ENCODE assay signal across 17 cellular contexts in the genomic region with DNA sequence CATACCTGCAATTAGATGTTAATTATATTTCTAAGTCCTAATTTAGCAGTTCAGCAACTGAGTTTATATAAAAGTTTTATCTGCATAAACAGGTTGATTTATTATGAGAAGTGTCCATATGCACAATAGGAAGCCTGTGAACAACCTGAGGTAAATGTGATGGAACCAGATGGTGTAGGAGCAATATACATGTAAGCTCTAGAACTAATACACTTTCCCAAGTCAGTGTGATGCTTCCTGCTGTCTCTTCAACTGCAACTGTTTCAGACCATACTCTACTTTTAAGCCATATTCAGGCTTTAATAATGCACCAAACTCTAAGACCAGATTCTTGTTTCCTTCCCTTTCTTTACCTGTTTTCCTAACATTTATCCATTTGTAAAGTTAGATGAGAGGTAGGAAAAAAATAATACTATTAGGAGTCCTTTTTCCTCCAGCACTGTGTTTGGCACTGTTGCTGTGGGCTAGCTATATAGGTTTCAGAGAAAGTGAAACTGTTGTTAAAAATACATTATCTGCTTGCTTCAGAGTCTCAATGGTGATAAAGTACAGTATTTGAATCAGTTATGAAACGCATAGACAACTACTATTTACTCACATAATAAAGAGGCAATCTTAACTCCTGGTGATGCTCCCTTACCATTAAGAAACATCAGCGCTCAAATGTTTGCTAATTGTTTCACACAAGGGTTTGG.
DNase-seq lines count a peak whose midpoint lies in the region; ATAC-seq and TF ChIP-seq lines count a peak whose summit lies in the region.
"Had no signal": no experiment of that assay in that cellular context is flagged by ENCODE, and none has a peak within 500 bp of the region (broad histone marks: within the 10 kb centered on the region; RNA-seq: fewer than 3 reads in every experiment).

No MANE protein-coding gene starts in this region.

- ATAC-seq in GM18498 (IDR thresholded peaks at IDR 0.05; ENCODE audit: unreplicated experiment) (peak; percentile 70), GM21786 (IDR thresholded peaks at IDR 0.05; ENCODE audit: unreplicated experiment) (peak; percentile 68)
- ATAC-seq: Right ventricle myocardium inferior had no signal

- no peak overlapping the region for H2AFZ ChIP-seq in MM.1S (ENCODE audit: low read length)

- no peaks in the 10 kb centered on the region for H4K20me1 ChIP-seq in MM.1S (ENCODE audit: insufficient read depth, low read length)

- no peak for TF ChIP-seq CTCF in MM.1S (IDR thresholded peaks at IDR 0.05; ENCODE audit: low read length)
- TF ChIP-seq CTCF in BE2C (IDR thresholded peaks at IDR 0.05; ENCODE audit: low read depth, low read length), result no peak

- H3K4me2 ChIP-seq in MM.1S (ENCODE audit: low read depth, low read length), result peak overlapping the region; percentile 7; the same call in 1 of the 2 replicates

- H3K9me3 ChIP-seq in MM.1S (replicated peaks; ENCODE audit: insufficient read depth, low read length) (no peaks in the 10 kb centered on the region), BE2C (no peaks in the 10 kb centered on the region)

- H3F3A ChIP-seq in MM.1S (ENCODE audit: insufficient read depth, low read length), result no peaks in the 10 kb centered on the region

- no peak overlapping the region for H3K27ac ChIP-seq in MM.1S (ENCODE audit: low read length)

- H3K9ac ChIP-seq in MM.1S (ENCODE audit: low read length), result no peak overlapping the region

- H3K36me3 ChIP-seq in MM.1S (replicated peaks; ENCODE audit: insufficient read depth, low read length) (no peaks in the 10 kb centered on the region), BE2C (no peaks in the 10 kb centered on the region)

- H3K4me3 ChIP-seq in MM.1S (ENCODE audit: low read length) (no peak overlapping the region), BE2C (ENCODE audit: low read depth, low read length) (no peak overlapping the region)

- H3K79me2 ChIP-seq in MM.1S (ENCODE audit: low read length), result no peaks in the 10 kb centered on the region

- peak; percentile 49 for DNase-seq in MM.1S
- peak; percentile 38 for DNase-seq in cerebellar cortex (ENCODE audit: low spot score)
- no peak for DNase-seq in BE2C
- DNase-seq in activated naive CD4-positive, alpha-beta T cell treated with Interleukin-2 at 50 U/mL for 16 hours, result no peak
- no peak for DNase-seq in COLO829 (ENCODE audit: low spot score)
- DNase-seq: C1 segment of cervical spinal cord; CD8-positive, alpha-beta memory T cell; DMS79 treated with DMSO at 0.1 percent for 48 hours; NCI-H1092 treated with DMSO at 0.1 percent for 48 hours; NCI-H345; NCI-H526; NK-92 treated with Interleukin-12 subunit alpha and Interleukin-12 subunit beta, amount 100 ng/mL, for 24 hours; SW 1271; T-helper 2 cell had no signal

- no peaks in the 10 kb centered on the region for H3K9me2 ChIP-seq in MM.1S (replicated peaks; ENCODE audit: insufficient read depth, low read length)

- H3K27me3 ChIP-seq in MM.1S (replicated peaks; ENCODE audit: insufficient read depth, low read length) (no peaks in the 10 kb centered on the region), BE2C (no peaks in the 10 kb centered on the region)

- H3K4me1 ChIP-seq in MM.1S (ENCODE audit: low read length) (peaks cover 4% of the 10 kb centered on the region; the same call in 1 of the 2 replicates), BE2C (no peaks in the 10 kb centered on the region)

Comparison
In these comparisons a context has a peak if more than half of its experiments do, and no peak if none do; other contexts are left out.
1. DNase-seq: peak in MM.1S (single experiment) and cerebellar cortex (single experiment); none in BE2C (single experiment), activated naive CD4-positive, alpha-beta T cell treated with Interleukin-2 at 50 U/mL for 16 hours (single experiment) and COLO829 (single experiment).